1 cellular context compared by ENCODE assay signal in the genomic region with DNA sequence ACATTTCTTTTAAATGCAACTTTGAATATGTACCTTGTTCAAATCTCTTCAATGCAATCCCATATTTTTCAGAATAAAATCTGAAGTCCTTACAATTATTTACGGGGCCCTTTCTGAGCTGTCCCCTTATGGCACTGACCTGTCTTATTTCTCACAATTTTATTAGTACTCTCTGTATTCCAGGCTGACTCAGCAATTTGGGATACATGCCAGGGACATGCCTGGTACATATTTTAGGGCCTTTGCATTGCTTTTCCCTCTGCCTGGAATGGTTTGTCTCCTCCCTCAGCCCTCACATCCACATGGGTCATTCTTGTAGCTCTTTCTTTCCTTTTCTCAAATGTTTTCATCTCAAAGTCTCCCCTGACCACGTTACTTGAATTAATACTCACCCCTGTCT.
TF ChIP-seq lines count a peak whose summit lies in the region.

No MANE protein-coding gene starts in this region.

TF ChIP-seq in A549, 52 proteins besides CTCF, POLR2A, EP300 and RAD21 (continued from another document):
- TF ChIP-seq, protein P1, sequence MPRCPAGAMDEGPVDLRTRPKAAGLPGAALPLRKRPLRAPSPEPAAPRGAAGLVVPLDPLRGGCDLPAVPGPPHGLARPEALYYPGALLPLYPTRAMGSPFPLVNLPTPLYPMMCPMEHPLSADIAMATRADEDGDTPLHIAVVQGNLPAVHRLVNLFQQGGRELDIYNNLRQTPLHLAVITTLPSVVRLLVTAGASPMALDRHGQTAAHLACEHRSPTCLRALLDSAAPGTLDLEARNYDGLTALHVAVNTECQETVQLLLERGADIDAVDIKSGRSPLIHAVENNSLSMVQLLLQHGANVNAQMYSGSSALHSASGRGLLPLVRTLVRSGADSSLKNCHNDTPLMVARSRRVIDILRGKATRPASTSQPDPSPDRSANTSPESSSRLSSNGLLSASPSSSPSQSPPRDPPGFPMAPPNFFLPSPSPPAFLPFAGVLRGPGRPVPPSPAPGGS (IDR thresholded peaks at IDR 0.05) = no peak
- TF ChIP-seq, protein P2, sequence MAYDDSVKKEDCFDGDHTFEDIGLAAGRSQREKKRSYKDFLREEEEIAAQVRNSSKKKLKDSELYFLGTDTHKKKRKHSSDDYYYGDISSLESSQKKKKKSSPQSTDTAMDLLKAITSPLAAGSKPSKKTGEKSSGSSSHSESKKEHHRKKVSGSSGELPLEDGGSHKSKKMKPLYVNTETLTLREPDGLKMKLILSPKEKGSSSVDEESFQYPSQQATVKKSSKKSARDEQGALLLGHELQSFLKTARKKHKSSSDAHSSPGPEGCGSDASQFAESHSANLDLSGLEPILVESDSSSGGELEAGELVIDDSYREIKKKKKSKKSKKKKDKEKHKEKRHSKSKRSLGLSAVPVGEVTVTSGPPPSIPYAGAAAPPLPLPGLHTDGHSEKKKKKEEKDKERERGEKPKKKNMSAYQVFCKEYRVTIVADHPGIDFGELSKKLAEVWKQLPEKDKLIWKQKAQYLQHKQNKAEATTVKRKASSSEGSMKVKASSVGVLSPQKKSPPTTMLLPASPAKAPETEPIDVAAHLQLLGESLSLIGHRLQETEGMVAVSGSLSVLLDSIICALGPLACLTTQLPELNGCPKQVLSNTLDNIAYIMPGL (CRISPR knock-in tag; IDR thresholded peaks at IDR 0.05; ENCODE audit: borderline replicate concordance) = no peak
- peak; percentile 68 for TF ChIP-seq MAFK (IDR thresholded peaks at IDR 0.05; ENCODE audit: partially characterized antibody)
